ENCODE assay signal across 17 cellular contexts in the genomic region with DNA sequence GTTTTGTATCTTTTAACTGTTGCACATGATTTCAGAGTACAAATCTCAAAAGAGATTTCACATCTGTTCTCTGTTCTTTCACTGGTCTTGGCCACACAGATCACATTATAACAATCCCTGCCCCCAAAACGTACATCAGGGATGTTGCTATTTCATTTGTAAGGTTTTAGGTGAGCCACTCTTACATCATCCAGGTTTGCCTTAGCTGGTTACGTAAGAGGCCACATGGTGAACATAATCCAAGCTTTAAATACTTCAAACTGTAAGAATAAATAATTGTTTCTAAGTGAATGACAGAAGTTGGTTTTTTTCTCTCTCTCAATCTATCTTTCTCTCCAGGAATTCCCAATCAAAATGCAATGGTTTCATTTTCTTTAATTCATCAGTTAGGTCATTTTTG.
A peak's percentile ranks its signal among the peaks of the same experiment; 100 is the strongest.
DNase-seq lines count a peak whose midpoint lies in the region; ATAC-seq, FAIRE-seq and TF ChIP-seq lines count a peak whose summit lies in the region.
"Had no signal": no experiment of that assay in that cellular context is flagged by ENCODE, and none has a peak within 500 bp of the region (broad histone marks: within the 10 kb centered on the region; RNA-seq: fewer than 3 reads in every experiment).

No MANE protein-coding gene starts in this region.

- no peak for ATAC-seq in GM18909 (IDR thresholded peaks at IDR 0.05; ENCODE audit: poor library complexity, unreplicated experiment)

- H3K23ac ChIP-seq in mesenchymal stem cell (ENCODE audit: low read length in 2 of 2), result no peak overlapping the region

- H3K9me3 ChIP-seq in GM23248 (ENCODE audit: low read depth), result no peaks in the 10 kb centered on the region
- H3K9me3 ChIP-seq in mesenchymal stem cell (ENCODE audit: control insufficient read depth, low read length), result no peaks in the 10 kb centered on the region
- no peaks in the 10 kb centered on the region for H3K9me3 ChIP-seq in ovary
- H3K9me3 ChIP-seq: BLaER1 treated with 17β-estradiol and CSF1 and Interleukin-3, amounts not matched to agents 10 nM and 100 nM; transverse colon had no signal

- no peak overlapping the region for H4K91ac ChIP-seq in mesenchymal stem cell (ENCODE audit: low read length)

- H2AK5ac ChIP-seq in mesenchymal stem cell (ENCODE audit: low read length, severe bottlenecking), result no peak overlapping the region

- no peak overlapping the region for H3K9ac ChIP-seq in GM23248
- peak overlapping the region; percentile 15 for H3K9ac ChIP-seq in mesenchymal stem cell (ENCODE audit: low read length)
- H3K9ac ChIP-seq: BLaER1 treated with 17β-estradiol and CSF1 and Interleukin-3, amounts not matched to agents 10 nM and 100 nM had no signal

- 0 out of 2 replicates have a peak, but pooled peaks cover 4% of the 10 kb centered on the region for H3F3A ChIP-seq in GM23248 (ENCODE audit: insufficient read depth)

- TF ChIP-seq EP300 in ovary (IDR thresholded peaks at IDR 0.05), result no peak

- DNase-seq in GM23248 (peak; percentile 13), NB4 (ENCODE audit: low read depth) (peak; percentile 16), bronchial epithelial cell (ENCODE audit: low read depth) (peak; percentile 72), mesenchymal stem cell (no peak), H54 (ENCODE audit: insufficient read length, low spot score) (no peak), ovary (no peak)
- DNase-seq: activated CD4-positive, alpha-beta T cell treated with anti-CD3 and anti-CD28 coated beads, Interleukin-2, amount 50 U/mL, for 4 hours; activated naive CD4-positive, alpha-beta T cell treated with anti-CD3 and anti-CD28 coated beads, Interleukin-2, amount 10 ng/mL, durations not matched to agents 7 days and 5 days; immature natural killer cell; NCI-H187; NCI-H526 treated with DMSO at 0.1 percent for 48 hours; stimulated activated naive CD4-positive, alpha-beta T cell treated with Interleukin-2 at 50 U/mL for 16 hours; SW 1271; transverse colon had no signal

- no peak overlapping the region for H3K14ac ChIP-seq in mesenchymal stem cell (ENCODE audit: low read length in 2 of 2)

- H3K4me3 ChIP-seq in GM23248 (no peak overlapping the region), NB4 (ENCODE audit: low read depth, low read length) (no peak overlapping the region), bronchial epithelial cell (ENCODE audit: low read depth, low read length) (no peak overlapping the region), mesenchymal stem cell (ENCODE audit: insufficient read depth in 1 of 2, low read depth in 1 of 2, low read length in 2 of 2) (no peak overlapping the region), ovary (no peak overlapping the region)
- H3K4me3 ChIP-seq: BLaER1 treated with 17β-estradiol and CSF1 and Interleukin-3, amounts not matched to agents 10 nM and 100 nM; transverse colon had no signal

- no peak overlapping the region for H3K4me2 ChIP-seq in GM23248 (ENCODE audit: unreplicated experiment)
- no peak overlapping the region for H3K4me2 ChIP-seq in mesenchymal stem cell (ENCODE audit: low read length, poor library complexity, severe bottlenecking)
- H3K4me2 ChIP-seq: BLaER1 treated with 17β-estradiol and CSF1 and Interleukin-3, amounts not matched to agents 10 nM and 100 nM had no signal

- no peak for TF ChIP-seq POLR2A in NB4 (IDR thresholded peaks at IDR 0.05; ENCODE audit: extremely low read depth, insufficient read length)
- TF ChIP-seq POLR2A in H54 (IDR thresholded peaks at IDR 0.05; ENCODE audit: low read depth, low read length), result no peak
- no peak for TF ChIP-seq POLR2A in ovary (IDR thresholded peaks at IDR 0.05)

- H2AFZ ChIP-seq in GM23248 (peak overlapping the region; percentile 33; the same call in 1 of the 2 replicates), mesenchymal stem cell (ENCODE audit: low read depth, low read length) (no peak overlapping the region)

- no peaks in the 10 kb centered on the region for H4K20me1 ChIP-seq in GM23248 (ENCODE audit: insufficient read depth)
- H4K20me1 ChIP-seq: BLaER1 treated with 17β-estradiol and CSF1 and Interleukin-3, amounts not matched to agents 10 nM and 100 nM had no signal

- H3K4me1 ChIP-seq in GM23248 (ENCODE audit: insufficient read depth), result peaks cover 11% of the 10 kb centered on the region
- no peaks in the 10 kb centered on the region for H3K4me1 ChIP-seq in mesenchymal stem cell (ENCODE audit: control insufficient read depth, insufficient read depth, low read depth, low read length)
- H3K4me1 ChIP-seq in ovary (ENCODE audit: insufficient read depth), result no peaks in the 10 kb centered on the region
- H3K4me1 ChIP-seq: BLaER1 treated with 17β-estradiol and CSF1 and Interleukin-3, amounts not matched to agents 10 nM and 100 nM; transverse colon had no signal

- peak overlapping the region in 1 of 2 experiments; percentile 43 for H3K18ac ChIP-seq in mesenchymal stem cell (ENCODE audit: low read depth in 1 of 2, low read length in 2 of 2)

- no peak overlapping the region for H2BK12ac ChIP-seq in mesenchymal stem cell (ENCODE audit: low read length in 2 of 2)

- no peak overlapping the region for H2BK120ac ChIP-seq in mesenchymal stem cell (ENCODE audit: low read depth, low read length)

- FAIRE-seq in bronchial epithelial cell (lab: Jason Lieb, UNC) (no peak), H54 (lab: Jason Lieb, UNC) (no peak)
- FAIRE-seq: endothelial cell of umbilical vein had no signal

- H3K27ac ChIP-seq in GM23248, result no peak overlapping the region
- no peak overlapping the region for H3K27ac ChIP-seq in mesenchymal stem cell (ENCODE audit: low read length, poor library complexity, severe bottlenecking)
- no peak overlapping the region for H3K27ac ChIP-seq in ovary
- H3K27ac ChIP-seq: BLaER1 treated with 17β-estradiol and CSF1 and Interleukin-3, amounts not matched to agents 10 nM and 100 nM; transverse colon had no signal

- no peak overlapping the region for H2BK15ac ChIP-seq in mesenchymal stem cell (ENCODE audit: low read depth, poor library complexity, severe bottlenecking)

- in situ Hi-C loops in GM23248 (cut with MboI), result no loop called here

- no peaks in the 10 kb centered on the region for H3K79me1 ChIP-seq in mesenchymal stem cell (replicated peaks; ENCODE audit: low read length, poor library complexity, severe bottlenecking)

- H3K27me3 ChIP-seq in GM23248 (replicated peaks; ENCODE audit: insufficient read depth) (no peaks in the 10 kb centered on the region), bronchial epithelial cell (ENCODE audit: control insufficient read depth, insufficient read depth, low read length) (no peaks in the 10 kb centered on the region), mesenchymal stem cell (ENCODE audit: control insufficient read depth in 1 of 2, insufficient read depth in 1 of 2, low read length in 2 of 2) (no peaks in the 10 kb centered on the region), ovary (no peaks in the 10 kb centered on the region)
- H3K27me3 ChIP-seq: BLaER1 treated with 17β-estradiol and CSF1 and Interleukin-3, amounts not matched to agents 10 nM and 100 nM; transverse colon had no signal

- no peaks in the 10 kb centered on the region for H3K36me3 ChIP-seq in GM23248 (ENCODE audit: low read depth)
- H3K36me3 ChIP-seq in bronchial epithelial cell (ENCODE audit: control insufficient read depth, insufficient read depth, low read length), result no peaks in the 10 kb centered on the region
- peaks cover 0 to 13% of the 10 kb centered on the region in 2 experiments for H3K36me3 ChIP-seq in mesenchymal stem cell (ENCODE audit: control insufficient read depth in 1 of 2, insufficient read depth in 2 of 2, low read depth in 1 of 2, low read length in 2 of 2)
- no peaks in the 10 kb centered on the region for H3K36me3 ChIP-seq in ovary
- H3K36me3 ChIP-seq: BLaER1 treated with 17β-estradiol and CSF1 and Interleukin-3, amounts not matched to agents 10 nM and 100 nM; transverse colon had no signal

- no peak overlapping the region for H4K8ac ChIP-seq in mesenchymal stem cell (ENCODE audit: low read length)

- TF ChIP-seq CTCF in NB4 (IDR thresholded peaks at IDR 0.05; ENCODE audit: low read depth, low read length), result no peak
- no peak for TF ChIP-seq CTCF in bronchial epithelial cell (IDR thresholded peaks at IDR 0.05; ENCODE audit: insufficient read depth, low read length, severe bottlenecking)
- TF ChIP-seq CTCF in ovary (IDR thresholded peaks at IDR 0.05), result no peak

- WGBS in GM23248 (ENCODE audit: low coverage in 1 of 2, low lambda C conversion rate in 2 of 2, missing lambda C conversion rate in 2 of 2), 2 experiments, result 55 to 65% methylated on average over 2 of the region's 2 CpGs
- 71% methylated on average over 1 of the region's 2 CpGs for WGBS in mesenchymal stem cell
- 88 to 92% (median 90%) methylated on average over 2 of the region's 2 CpGs for WGBS in ovary, 3 donors

- H2BK5ac ChIP-seq in mesenchymal stem cell (ENCODE audit: low read depth, low read length, poor library complexity, severe bottlenecking), result no peak overlapping the region

- H3K79me2 ChIP-seq in GM23248 (ENCODE audit: insufficient read depth), result no peaks in the 10 kb centered on the region

- intact Hi-C loops in ovary (cut with DNase I), result no loop called here

- H3K4ac ChIP-seq in mesenchymal stem cell (ENCODE audit: low read depth in 1 of 2, low read length in 2 of 2), result no peak overlapping the region

- H3K9me2 ChIP-seq in GM23248 (ENCODE audit: insufficient read depth), result no peaks in the 10 kb centered on the region

Comparison
In these comparisons a context has a peak if more than half of its experiments do, and no peak if none do; other contexts are left out.
1. DNase-seq: peak in GM23248 (single experiment), NB4 (single experiment) and bronchial epithelial cell (single experiment); none in mesenchymal stem cell (single experiment), H54 (single experiment) and ovary (0 of 5).